ENCODE assay signal across 8 cellular contexts in genomic region chr1:67700692-67701410, GRCh38. TPM values are rescaled to one million over a fixed set of nuclear protein-coding genes. Genes with fewer than 3 reads are reported as not detected.
DNase-seq lines count a peak whose midpoint lies in the region; ATAC-seq, FAIRE-seq and TF ChIP-seq lines count a peak whose summit lies in the region.

No MANE protein-coding gene starts in this region.

- no peak for DNase-seq in activated CD4-positive, CD25-positive, alpha-beta regulatory T cell treated with anti-CD3 and anti-CD28 coated beads, Interleukin-2, amount 50 U/mL, for 72 hours
- DNase-seq in M059J (ENCODE audit: low read depth) (peak; percentile 99), K562 (ENCODE audit: extremely low read depth in 1 of 4, low spot score in 3 of 4) (peak; percentile 79 to 93 (median 86)), neural progenitor cell (ENCODE audit: low spot score) (peak; percentile 58), NCI-H2171 (lab: John Stamatoyannopoulos, UW) (no peak)

- CTCF ChIA-PET in K562 (lab: Yijun Ruan, JAX; ENCODE audit: low intra/inter-chr PET ratio) = no interaction called here

- peaks cover 18% of the 10 kb centered on the region for H3K4me1 Mint-ChIP-seq in neural progenitor cell

- 4% methylated on average over 8 of the region's 8 CpGs for WGBS in K562 (ENCODE audit: insufficient coverage, low coverage, missing lambda C conversion rate)

- no peaks in the 10 kb centered on the region for H4K20me1 ChIP-seq in K562 (replicated peaks; ENCODE audit: control insufficient read depth, insufficient read depth, low read length)
- no peaks in the 10 kb centered on the region for H4K20me1 ChIP-seq in neural progenitor cell (ENCODE audit: low read depth)

- peak; percentile 82 for TF ChIP-seq EP300 in K562 (IDR thresholded peaks at IDR 0.05; ENCODE audit: low read length)

- no peaks in the 10 kb centered on the region for H3K27me3 Mint-ChIP-seq in neural progenitor cell (ENCODE audit: insufficient read depth, low read depth)

- peaks cover 15 to 30% of the 10 kb centered on the region in 2 experiments for H3K4me1 ChIP-seq in K562 (replicated peaks in 1 of 2; ENCODE audit: control insufficient read depth in 2 of 2, insufficient read depth in 2 of 2, low read length in 2 of 2)
- no peaks in the 10 kb centered on the region for H3K4me1 ChIP-seq in neural progenitor cell

- H3K36me3 ChIP-seq in K562 (ENCODE audit: control insufficient read depth, insufficient read depth, low read length) = no peaks in the 10 kb centered on the region
- no peaks in the 10 kb centered on the region for H3K36me3 ChIP-seq in neural progenitor cell

- no TSS peak for BruUV-seq in K562 (replicated peaks; lab: Mats Ljungman, UMichigan)

- intact Hi-C loops in K562 (cut with micrococcal nuclease) = no loop called here

- H3K79me2 ChIP-seq in K562 (ENCODE audit: control insufficient read depth, insufficient read depth, low read length) = no peaks in the 10 kb centered on the region
- H3K79me2 ChIP-seq in neural progenitor cell (ENCODE audit: low read depth) = no peaks in the 10 kb centered on the region

- TF ChIP-seq RAD21 in K562 (CRISPR knock-in tag; conservative IDR thresholded peaks at IDR 0.05 in 1 of 2, IDR thresholded peaks at IDR 0.05 in 1 of 2) = peak in 1 of 2 experiments; percentile 36; a peak in 2 of 4 replicates

- no peak for TF ChIP-seq POLR2A in K562 (conservative IDR thresholded peaks at IDR 0.05)

- H3K4me3 ChIP-seq in K562 (no peak overlapping the region), neural progenitor cell (no peak overlapping the region)

- H3K36me3 Mint-ChIP-seq in neural progenitor cell = peaks cover 8% of the 10 kb centered on the region

- ATAC-seq in activated CD4-positive, CD25-positive, alpha-beta regulatory T cell treated with anti-CD3 and anti-CD28 coated beads, Interleukin-2, amount 50 U/mL, for 24 hours = peak; percentile 84 to 90
- ATAC-seq in K562 (peak; percentile 94), HG02852 (IDR thresholded peaks at IDR 0.05; ENCODE audit: unreplicated experiment) (no peak), HG02642 (IDR thresholded peaks at IDR 0.05; ENCODE audit: poor library complexity, unreplicated experiment) (no peak)

- H3K27ac Mint-ChIP-seq in neural progenitor cell = peak overlapping the region; percentile 82

- in situ Hi-C loops in K562 (cut with MboI) = no loop called here

- no peak overlapping the region for H3K4me3 Mint-ChIP-seq in neural progenitor cell

- H3K4me2 ChIP-seq in K562 (ENCODE audit: insufficient read depth, low read length) (peak overlapping the region; percentile 71), neural progenitor cell (no peak overlapping the region)

- no peaks in the 10 kb centered on the region for H3F3A ChIP-seq in neural progenitor cell (ENCODE audit: low read depth)

- POLR2A ChIA-PET in K562 (lab: Yijun Ruan, JAX) = interaction anchor here (0.6 to 2.1 kb wide), 7 partner anchors 9 to 185 kb away, joined by 3 to 14 read pairs (median 6); partner anchors contain the start of gene GADD45A

- H3K9ac ChIP-seq in K562 (ENCODE audit: insufficient read depth in 1 of 2, low read depth in 2 of 2, low read length in 2 of 2) (peak overlapping the region; percentile 57 to 58; a peak in 3 of 4 replicates), neural progenitor cell (no peak overlapping the region)

- H3K9me3 Mint-ChIP-seq in neural progenitor cell = peaks cover under 1% of the 10 kb centered on the region

- TF ChIP-seq CTCF in K562 (IDR thresholded peaks at IDR 0.05 in 2 of 3, conservative IDR thresholded peaks at IDR 0.05 in 1 of 3; ENCODE audit: insufficient read depth in 2 of 3, low read depth in 1 of 3, low read length in 3 of 3) (peak; percentile 65 to 69 (median 65)), neural progenitor cell (IDR thresholded peaks at IDR 0.05) (peak; percentile 45)

- H3K9me3 ChIP-seq in K562 (replicated peaks; ENCODE audit: control insufficient read depth, insufficient read depth, low read depth, low read length) = no peaks in the 10 kb centered on the region
- H3K9me3 ChIP-seq in neural progenitor cell (ENCODE audit: low read depth) = no peaks in the 10 kb centered on the region

- FAIRE-seq in K562 (lab: Jason Lieb, UNC) = peak; percentile 97

- H3K27ac ChIP-seq in K562 (ENCODE audit: extremely low read depth, low read depth, low read length) (peak overlapping the region; percentile 77), neural progenitor cell (no peak overlapping the region)

- H3K27me3 ChIP-seq in K562 (ENCODE audit: control insufficient read depth in 2 of 2, insufficient read depth in 2 of 2, low read length in 2 of 2) (no peaks in the 10 kb centered on the region), neural progenitor cell (no peaks in the 10 kb centered on the region)

- H2AFZ ChIP-seq in K562 (ENCODE audit: low read depth, low read length) (peak overlapping the region; percentile 86), neural progenitor cell (replicated peaks) (no peak overlapping the region)

- no peaks in the 10 kb centered on the region for H3K9me1 ChIP-seq in K562 (ENCODE audit: control insufficient read depth, insufficient read depth, low read length)

TF ChIP-seq in K562, 482 proteins besides CTCF, POLR2A, EP300 and RAD21 (continues in another document):
- TF ChIP-seq SOX6 (IDR thresholded peaks at IDR 0.05) (peak; percentile 74), TFAP4 (CRISPR knock-in tag; IDR thresholded peaks at IDR 0.05; ENCODE audit: borderline replicate concordance) (peak; percentile 32; the same call in 1 of the 2 replicates), ZNF436 (CRISPR knock-in tag; IDR thresholded peaks at IDR 0.05) (no peak), SMARCA4 (IDR thresholded peaks at IDR 0.05) (peak; percentile 88), CTCFL (IDR thresholded peaks at IDR 0.05; ENCODE audit: borderline replicate concordance, insufficient read depth, low read depth, low read length, poor library complexity, severe bottlenecking) (no peak), MAZ (CRISPR knock-in tag; conservative IDR thresholded peaks at IDR 0.05 in 1 of 2, IDR thresholded peaks at IDR 0.05 in 1 of 2) (peak; percentile 26 to 49; a peak in 2 of 4 replicates), RBFOX2 (IDR thresholded peaks at IDR 0.05; ENCODE audit: low read depth, low read length) (no peak), GATAD2A (IDR thresholded peaks at IDR 0.05) (peak; percentile 57; the same call in 1 of the 2 replicates), CXXC5 (CRISPR knock-in tag; IDR thresholded peaks at IDR 0.05) (0 out of 2 replicates have a peak, but pooled peaks have one; percentile 23), ARID1B (IDR thresholded peaks at IDR 0.05) (peak; percentile 87), MBD2 (IDR thresholded peaks at IDR 0.05; ENCODE audit: borderline replicate concordance, low read depth) (0 out of 2 replicates have a peak, but pooled peaks have one; percentile 28), DPF2 (IDR thresholded peaks at IDR 0.05) (peak; percentile 94), MXI1 (IDR thresholded peaks at IDR 0.05; ENCODE audit: low read depth, low read length) (no peak), CBFA2T3 (IDR thresholded peaks at IDR 0.05) (peak; percentile 66)

RNA-seq across cellular contexts. Expression of gene GADD45A, which starts 15.8 kb away (rescaled TPM):
- 46.6 and 48.8 TPM in 2 replicates for total RNA-seq in M059J (2014; rRNA removed; shearing (Covaris generic))
- total RNA-seq in K562 (2011; cell fraction: chromatin; rRNA removed; ENCODE audit: low replicate concordance) = 90.8 and 102 TPM in 2 replicates
- total RNA-seq in K562 (2011; cell fraction: nucleolus; rRNA removed) = 107 and 116 TPM in 2 replicates
- total RNA-seq in K562 (2011; cell fraction: nucleoplasm; rRNA removed) = 70.0 and 72.2 TPM in 2 replicates
- total RNA-seq in K562 (2014; rRNA removed) (124 and 128 TPM in 2 replicates), K562 (2014; rRNA removed; fragmentation: Illumina TruSeq; extraction: Trizol) (47.2 and 53.9 TPM in 2 replicates), K562 (2015; rRNA removed; fragmentation: Illumina TruSeq; extraction: Trizol) (35.6 and 36.3 TPM in 2 replicates), K562 (2021) (131 and 156 TPM in 2 replicates), neural progenitor cell (ENCODE audit: low replicate concordance) (28.6 and 32.8 TPM in 2 replicates)
- polyA plus RNA-seq in K562 (2011; rRNA removed) (62.1 and 67.7 TPM in 2 replicates), K562 (2014; fragmentation: Illumina TruSeq; extraction: Trizol) (70.7 and 71.9 TPM in 2 replicates), K562 (2014; fragmentation: Nextera tagmentation; extraction: Ambion mirVana) (10 to 100 TPM; 21.3 to 22.4 TPM), K562 (2014; rRNA removed) (118 and 142 TPM in 2 replicates)
- polyA plus RNA-seq in K562 (2011; cell fraction: cytosol; rRNA removed) = 70.5 and 81.1 TPM in 2 replicates
- polyA plus RNA-seq in K562 (2011; cell fraction: nucleus; rRNA removed) = 121 and 179 TPM in 2 replicates
- polyA plus RNA-seq in K562 (2012) = 105 and 115 TPM in 2 replicates
- 20.1 and 28.5 TPM in 2 replicates for polyA minus RNA-seq in K562 (2011; rRNA and poly(A)+ RNA removed)
- polyA minus RNA-seq in K562 (2011; cell fraction: cytosol; rRNA and poly(A)+ RNA removed) = 39.4 and 64.1 TPM in 2 replicates
- 113 and 146 TPM in 2 replicates for polyA minus RNA-seq in K562 (2011; cell fraction: nucleus; rRNA and poly(A)+ RNA removed)

Comparison
In these comparisons a context has a peak if more than half of its experiments do, and no peak if none do; other contexts are left out.
1. ATAC-seq: peak in activated CD4-positive, CD25-positive, alpha-beta regulatory T cell treated with anti-CD3 and anti-CD28 coated beads, Interleukin-2, amount 50 U/mL, for 24 hours (2 of 2) and K562 (single experiment); none in HG02852 (single experiment) and HG02642 (single experiment).
2. DNase-seq: peak in M059J (single experiment), K562 (4 of 4) and neural progenitor cell (single experiment); none in activated CD4-positive, CD25-positive, alpha-beta regulatory T cell treated with anti-CD3 and anti-CD28 coated beads, Interleukin-2, amount 50 U/mL, for 72 hours (single experiment) and NCI-H2171 (single experiment).